Comparison of ENCODE assay signal across 8 cellular contexts in the genomic region with DNA sequence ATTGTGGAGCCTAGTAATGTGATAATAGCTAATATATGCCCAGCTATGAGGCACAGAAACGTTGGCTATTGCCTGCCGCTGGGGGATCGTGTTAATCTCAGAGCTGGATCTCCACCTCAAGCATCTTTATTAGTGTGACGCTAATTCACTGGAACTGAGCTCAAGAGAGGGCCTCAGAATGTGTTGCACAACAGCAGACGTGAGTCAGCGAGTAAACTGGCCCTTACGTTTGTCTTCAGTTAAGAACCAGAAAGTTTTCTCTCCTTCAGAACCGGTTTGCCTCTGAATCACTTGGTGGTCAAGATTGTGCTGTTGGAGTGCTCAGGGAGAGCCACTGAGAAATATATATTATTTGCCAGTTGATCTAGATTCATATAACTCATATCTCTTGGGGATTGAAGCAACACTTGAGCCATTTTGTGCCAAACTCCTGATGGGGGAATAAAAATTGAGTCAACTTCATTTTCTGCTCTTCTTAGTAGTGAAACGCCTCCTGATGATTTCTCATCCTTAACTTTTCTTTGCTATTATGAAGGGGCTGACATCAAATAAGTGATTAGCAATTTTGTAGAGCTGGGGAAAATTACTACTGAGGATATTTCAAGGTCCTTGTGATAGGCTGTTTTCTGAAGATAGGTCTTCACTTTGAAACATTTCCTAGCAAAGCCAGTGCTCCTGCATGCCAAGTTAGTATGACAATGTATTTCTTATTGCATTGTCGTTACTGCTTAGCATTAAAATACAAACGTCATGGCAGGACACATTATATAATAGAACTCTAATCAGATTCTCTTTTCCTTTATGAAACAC. TPM values are rescaled to one million over a fixed set of nuclear protein-coding genes. Genes with fewer than 3 reads are reported as not detected.
A peak's percentile ranks its signal among the peaks of the same experiment; 100 is the strongest.
DNase-seq lines count a peak whose midpoint lies in the region; ATAC-seq and TF ChIP-seq lines count a peak whose summit lies in the region.

No MANE protein-coding gene starts in this region.

- no peak overlapping the region for H2AK5ac ChIP-seq in mesendoderm (ENCODE audit: low read length)

- no peak overlapping the region for H2BK120ac ChIP-seq in mesendoderm (ENCODE audit: low read depth, low read length)

- H3K27ac ChIP-seq in ACC112 (ENCODE audit: low read depth, low read length) (peak overlapping the region; percentile 98), mesendoderm (ENCODE audit: low read depth, low read length) (no peak overlapping the region)

- no peak overlapping the region for H3K23ac ChIP-seq in mesendoderm (ENCODE audit: low read length)

- H3K9me3 Mint-ChIP-seq in T-helper 2 cell treated with Interferon-gamma antibody and Interleukin-4, amounts not matched to agents 5 μg/mL and 100 μg/mL, for 36 hours, result no peaks in the 10 kb centered on the region

- H3K56ac ChIP-seq in mesendoderm (ENCODE audit: low read length), result no peak overlapping the region

- H3K36me3 ChIP-seq in ACC112 (ENCODE audit: insufficient read depth, low read length) (peaks cover 11% of the 10 kb centered on the region; the same call in 1 of the 2 replicates), mesendoderm (ENCODE audit: control insufficient read depth, insufficient read depth, low read length) (no peaks in the 10 kb centered on the region)

- no peak overlapping the region for H3K4ac ChIP-seq in mesendoderm (ENCODE audit: low read depth, low read length)

- H3K9ac ChIP-seq in mesendoderm (ENCODE audit: low read length), result no peak overlapping the region

- no peak overlapping the region for H4K8ac ChIP-seq in mesendoderm (ENCODE audit: low read depth, low read length)

- peaks cover 49% of the 10 kb centered on the region for H3K36me3 Mint-ChIP-seq in T-helper 2 cell treated with Interferon-gamma antibody and Interleukin-4, amounts not matched to agents 5 μg/mL and 100 μg/mL, for 36 hours (ENCODE audit: low read depth)

- H3K18ac ChIP-seq in mesendoderm (ENCODE audit: low read length), result no peak overlapping the region

- H2BK15ac ChIP-seq in mesendoderm (replicated peaks; ENCODE audit: low read depth), result no peak overlapping the region

- H3K27me3 ChIP-seq in ACC112 (ENCODE audit: insufficient read depth, low read length) (no peaks in the 10 kb centered on the region), mesendoderm (ENCODE audit: insufficient read depth, low read length, poor library complexity) (no peaks in the 10 kb centered on the region)

- H3K4me3 ChIP-seq in ACC112 (ENCODE audit: low read depth, low read length) (peak overlapping the region; percentile 46), LNCaP clone FGC (ENCODE audit: low read depth, low read length) (no peak overlapping the region), cardiac fibroblast (replicated peaks in 1 of 2; ENCODE audit: low read depth in 2 of 2, low read length in 2 of 2) (no peak overlapping the region), mesendoderm (ENCODE audit: low read length) (no peak overlapping the region)

- no peak overlapping the region for H3K27ac Mint-ChIP-seq in T-helper 2 cell treated with Interferon-gamma antibody and Interleukin-4, amounts not matched to agents 5 μg/mL and 100 μg/mL, for 36 hours

- no peaks in the 10 kb centered on the region for H3K27me3 Mint-ChIP-seq in T-helper 2 cell treated with Interferon-gamma antibody and Interleukin-4, amounts not matched to agents 5 μg/mL and 100 μg/mL, for 36 hours (ENCODE audit: low read depth)

- peaks cover 6% of the 10 kb centered on the region for H3K4me1 Mint-ChIP-seq in T-helper 2 cell treated with Interferon-gamma antibody and Interleukin-4, amounts not matched to agents 5 μg/mL and 100 μg/mL, for 36 hours (ENCODE audit: low read depth)

- no peak overlapping the region for H3K4me3 Mint-ChIP-seq in T-helper 2 cell treated with Interferon-gamma antibody and Interleukin-4, amounts not matched to agents 5 μg/mL and 100 μg/mL, for 36 hours

- peaks cover 5% of the 10 kb centered on the region for H3K79me1 ChIP-seq in mesendoderm (ENCODE audit: low read length)

- DNase-seq in LNCaP clone FGC (ENCODE audit: low read depth), result peak; percentile 92
- DNase-seq in cardiac fibroblast (ENCODE audit: low read depth in 2 of 2), result peak; percentile 99 to 100
- DNase-seq in mesendoderm, result peak; percentile 83
- DNase-seq in T-helper 2 cell treated with Interferon-gamma antibody and Interleukin-4, amounts not matched to agents 5 μg/mL and 100 μg/mL, for 36 hours (ENCODE audit: low spot score), result no peak

- no peak overlapping the region for H2AFZ ChIP-seq in ACC112 (ENCODE audit: low read length, unreplicated experiment)

- ATAC-seq in HG03097 (IDR thresholded peaks at IDR 0.05; ENCODE audit: low FRiP score, unreplicated experiment), result no peak
- no peak for ATAC-seq in HG03354 (IDR thresholded peaks at IDR 0.05; ENCODE audit: poor library complexity, severe bottlenecking, unreplicated experiment)
- ATAC-seq in HG02623 (IDR thresholded peaks at IDR 0.05; ENCODE audit: unreplicated experiment), result no peak

- H2BK5ac ChIP-seq in mesendoderm (ENCODE audit: low read length), result no peak overlapping the region

- TF ChIP-seq CTCF in LNCaP clone FGC (IDR thresholded peaks at IDR 0.05; ENCODE audit: control insufficient read depth, extremely low read depth, insufficient read depth) (0 out of 2 replicates have a peak, but pooled peaks have one; percentile 7), cardiac fibroblast (IDR thresholded peaks at IDR 0.05; ENCODE audit: low read depth, low read length) (peak; percentile 24)

- no CpG with 5 or more reads among the region's 11 CpGs for WGBS in mesendoderm (ENCODE audit: extremely low coverage, insufficient coverage, low lambda C conversion rate)

- H3K79me2 ChIP-seq in ACC112 (ENCODE audit: control insufficient read depth, insufficient read depth, low read length, unreplicated experiment) (peaks cover 27% of the 10 kb centered on the region), mesendoderm (ENCODE audit: control insufficient read depth, insufficient read depth, low read length) (peaks cover 15% of the 10 kb centered on the region)

- peaks cover 36% of the 10 kb centered on the region for H3K4me1 ChIP-seq in ACC112 (ENCODE audit: control insufficient read depth, insufficient read depth, low read length, unreplicated experiment)
- no peaks in the 10 kb centered on the region for H3K4me1 ChIP-seq in mesendoderm (ENCODE audit: control insufficient read depth, low read depth, low read length)

- no peak overlapping the region for H3K4me2 ChIP-seq in mesendoderm (ENCODE audit: low read length)

- H4K5ac ChIP-seq in mesendoderm (ENCODE audit: low read length), result no peak overlapping the region

RNA-seq across cellular contexts. Expression of a gene that starts 22.3 kb away (rescaled TPM):
- polyA plus RNA-seq in mesendoderm (2013, experiment 1 of 2), result 92.1 TPM
- 94.1 TPM for polyA plus RNA-seq in mesendoderm (2013, experiment 2 of 2)

RNA-seq across cellular contexts. Expression of a gene that starts 22.7 kb away (rescaled TPM):
- 6.3 TPM for polyA plus RNA-seq in mesendoderm (2013, experiment 1 of 2)
- polyA plus RNA-seq in mesendoderm (2013, experiment 2 of 2), result 6.5 TPM
